Comparison of ENCODE assay signal across 8 cellular contexts in the genomic region with DNA sequence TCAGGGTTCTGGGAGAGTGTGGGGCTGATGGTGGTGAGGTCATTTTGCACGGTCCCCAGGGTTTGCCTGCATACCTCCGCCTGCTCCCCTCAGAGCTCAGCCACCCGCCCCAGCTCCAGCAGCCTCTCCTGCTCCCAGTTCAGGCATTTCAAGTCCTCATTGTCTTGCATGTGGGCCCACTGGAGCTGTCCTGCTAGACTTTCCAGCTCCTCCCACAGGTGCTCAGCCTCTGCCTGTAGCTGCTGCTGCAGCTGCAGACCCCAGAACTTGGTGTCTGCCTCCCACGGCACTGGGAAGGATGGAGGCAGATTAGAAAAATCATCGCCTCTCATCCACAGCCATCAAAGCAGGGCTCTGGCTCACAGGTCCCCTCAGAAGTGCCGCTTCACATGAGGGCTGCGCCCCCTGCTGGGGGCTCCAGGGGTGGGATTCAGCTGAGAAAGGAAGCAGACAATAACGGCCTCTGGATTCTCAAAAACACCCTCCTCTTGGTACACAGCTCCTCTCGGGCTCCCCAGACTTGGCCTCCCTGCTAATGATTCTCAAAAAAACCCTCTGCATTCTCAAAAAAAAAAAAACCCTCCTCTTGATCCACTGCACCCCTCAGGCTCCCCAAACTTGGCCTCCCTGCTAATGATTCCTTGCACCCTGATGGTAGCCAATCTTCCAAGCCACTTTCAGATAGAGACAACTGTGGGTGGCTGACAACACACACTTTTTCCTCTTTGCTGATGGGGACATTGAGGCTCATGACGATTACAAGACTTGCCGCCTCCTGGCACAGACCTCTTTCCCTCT.
DNase-seq lines count a peak whose midpoint lies in the region; ATAC-seq and TF ChIP-seq lines count a peak whose summit lies in the region.

No MANE protein-coding gene starts in this region.

- POLR2A ChIA-PET in MCF 10A (lab: Yijun Ruan, JAX): interaction anchor here (0.6 kb wide), 1 partner anchor 28 kb away, joined by 3 read pairs; no protein-coding TSS in a partner anchor

- no peaks in the 10 kb centered on the region for H3K4me1 ChIP-seq in breast epithelium

- H3K4me1 Mint-ChIP-seq in MCF 10A (ENCODE audit: insufficient read depth, unreplicated experiment): no peaks in the 10 kb centered on the region

- H3K4me3 Mint-ChIP-seq in MCF 10A (ENCODE audit: unreplicated experiment): no peak overlapping the region

- TF ChIP-seq CTCF in MCF 10A (IDR thresholded peaks at IDR 0.05; ENCODE audit: unreplicated experiment): peak; percentile 70
- peak in 1 of 3 donors; percentile 36 for TF ChIP-seq CTCF in breast epithelium (IDR thresholded peaks at IDR 0.05)
- TF ChIP-seq CTCF in neural cell (IDR thresholded peaks at IDR 0.05; ENCODE audit: poor library complexity, severe bottlenecking): peak; percentile 41

- H3K9me2 ChIP-seq in neural cell (ENCODE audit: insufficient read depth, low read length): no peaks in the 10 kb centered on the region

- no peak overlapping the region for H3K4me3 ChIP-seq in breast epithelium
- no peak overlapping the region for H3K4me3 ChIP-seq in neural cell (ENCODE audit: low read length)

- no peak for ATAC-seq in HG02973 (IDR thresholded peaks at IDR 0.05; ENCODE audit: unreplicated experiment)

- no peak overlapping the region for H3K9ac ChIP-seq in neural cell (ENCODE audit: low read length)

- DNase-seq in MCF 10A (ENCODE audit: unreplicated experiment) (peak; percentile 69), breast epithelium (ENCODE audit: low spot score in 2 of 2) (no peak), NCI-H2171 treated with DMSO at 0.1 percent for 48 hours (lab: John Stamatoyannopoulos, UW) (peak; percentile 33), erythroblast (lab: John Stamatoyannopoulos, UW) (peak; percentile 40 to 60), stromal cell of bone marrow (ENCODE audit: low read depth) (peak; percentile 24)
- DNase-seq in activated CD8-positive, alpha-beta memory T cell treated with anti-CD3 and anti-CD28 coated beads for 48 hours (ENCODE audit: low read depth in 2 of 3, low spot score in 2 of 3): peak; percentile 33 to 55 (median 54)

- H3K79me2 ChIP-seq in neural cell (replicated peaks; ENCODE audit: insufficient read depth, low read length): no peaks in the 10 kb centered on the region

- TF ChIP-seq EP300 in neural cell (conservative IDR thresholded peaks at IDR 0.05; ENCODE audit: poor library complexity, severe bottlenecking): no peak

- CTCF ChIA-PET in MCF 10A (lab: Yijun Ruan, JAX): interaction anchor here (0.5 to 2.3 kb wide), 22 partner anchors 9 to 1707 kb away, joined by 3 to 13 read pairs (median 4); no protein-coding TSS in a partner anchor

- peaks cover under 1% of the 10 kb centered on the region for H3K9me3 Mint-ChIP-seq in MCF 10A (ENCODE audit: unreplicated experiment)

- no peaks in the 10 kb centered on the region for H3F3A ChIP-seq in neural cell (ENCODE audit: insufficient read depth, low read length, poor library complexity, severe bottlenecking)

- BruUV-seq in MCF 10A (replicated peaks; lab: Mats Ljungman, UMichigan): no TSS peak

- no peak overlapping the region for H3K4me2 ChIP-seq in neural cell (ENCODE audit: low read length)

- H3K27ac ChIP-seq in breast epithelium (no peak overlapping the region), neural cell (ENCODE audit: low read length) (no peak overlapping the region)

- H3K36me3 ChIP-seq in breast epithelium: no peaks in the 10 kb centered on the region
- H3K36me3 ChIP-seq in neural cell (ENCODE audit: insufficient read depth, low read length): no peaks in the 10 kb centered on the region

- H3K27me3 Mint-ChIP-seq in MCF 10A (ENCODE audit: insufficient read depth, unreplicated experiment): peaks cover 11% of the 10 kb centered on the region

- intact Hi-C loops in MCF 10A (cut with micrococcal nuclease) (loop anchor here (1.0 to 5.0 kb wide), 3 partner anchors 129 to 382 kb away; no protein-coding TSS in a partner anchor), breast epithelium (cut with DNase I; ENCODE audit: low total_unique reads) (no loop called here)

- no peak overlapping the region for H3K27ac Mint-ChIP-seq in MCF 10A (ENCODE audit: low read depth, unreplicated experiment)

- peaks cover 6% of the 10 kb centered on the region for H3K36me3 Mint-ChIP-seq in MCF 10A (ENCODE audit: insufficient read depth, unreplicated experiment)

- no peaks in the 10 kb centered on the region for H4K20me1 ChIP-seq in neural cell (ENCODE audit: insufficient read depth)

- H2AFZ ChIP-seq in neural cell (ENCODE audit: low read depth, low read length): no peak overlapping the region

- H3K9me3 ChIP-seq in breast epithelium (no peaks in the 10 kb centered on the region), neural cell (ENCODE audit: low read length) (no peaks in the 10 kb centered on the region)

- no peak for TF ChIP-seq POLR2A in breast epithelium (IDR thresholded peaks at IDR 0.05)
- no peak for TF ChIP-seq POLR2A in erythroblast (IDR thresholded peaks at IDR 0.05; ENCODE audit: low read length)

- peak; percentile 28 for TF ChIP-seq RAD21 in neural cell (conservative IDR thresholded peaks at IDR 0.05)

- H3K27me3 ChIP-seq in breast epithelium: no peaks in the 10 kb centered on the region
- H3K27me3 ChIP-seq in neural cell (ENCODE audit: insufficient read depth, low read depth, low read length): no peaks in the 10 kb centered on the region

TF ChIP-seq in neural cell, 6 proteins besides CTCF, POLR2A, EP300 and RAD21:
- TF ChIP-seq SMC3 (conservative IDR thresholded peaks at IDR 0.05; ENCODE audit: poor library complexity) (peak; percentile 25), TAF1 (IDR thresholded peaks at IDR 0.05; ENCODE audit: low read depth) (no peak)

Comparison
In these comparisons a context has a peak if more than half of its experiments do, and no peak if none do; other contexts are left out.
1. DNase-seq: peak in MCF 10A (single experiment), NCI-H2171 treated with DMSO at 0.1 percent for 48 hours (single experiment), activated CD8-positive, alpha-beta memory T cell treated with anti-CD3 and anti-CD28 coated beads for 48 hours (3 of 3), erythroblast (2 of 2) and stromal cell of bone marrow (single experiment); none in breast epithelium (0 of 2).